Comparison of ENCODE assay signal across 20 cellular contexts in genomic region chr20:40467014-40467413, GRCh38.
"Had no signal": no experiment of that assay in that cellular context is flagged by ENCODE, and none has a peak within 500 bp of the region (broad histone marks: within the 10 kb centered on the region; RNA-seq: fewer than 3 reads in every experiment).

No MANE protein-coding gene starts in this region.

- H3K4me1 Mint-ChIP-seq: activated naive CD8-positive, alpha-beta T cell treated with anti-CD3 and anti-CD28 coated beads, Interleukin-2, amount 50 U/mL, for 24 hours had no signal

- H3K4me1 ChIP-seq: ascending aorta, foreskin keratinocyte, psoas muscle had no signal

- DNase-seq: activated CD4-positive, alpha-beta T cell treated with anti-CD3 and anti-CD28 coated beads for 48 hours; activated CD8-positive, alpha-beta memory T cell treated with anti-CD3 and anti-CD28 coated beads, Interleukin-2, amount 50 U/mL, for 48 hours; activated CD8-positive, alpha-beta T cell treated with anti-CD3 and anti-CD28 coated beads, Interleukin-2, amount 10 ng/mL, durations not matched to agents 7 days and 5 days; activated naive CD4-positive, alpha-beta T cell; activated naive CD8-positive, alpha-beta T cell treated with anti-CD3 and anti-CD28 coated beads, Interleukin-2, amount 50 U/mL, for 24 hours; esophagus squamous epithelium; foreskin keratinocyte; head of caudate nucleus; islet precursor cell; left lung; nephron progenitor cell; psoas muscle; spleen; stimulated activated CD4-positive, alpha-beta T cell treated with anti-CD3 and anti-CD28 coated beads, Interleukin-2, amount 100 ng/mL, for 24 hours; stimulated activated naive CD4-positive, alpha-beta T cell treated with Interleukin-2 at 50 U/mL for 16 hours; T-helper 9 cell; WERI-Rb-1 had no signal

- H3K27ac Mint-ChIP-seq: activated CD8-positive, alpha-beta T cell treated with anti-CD3 and anti-CD28 coated beads, Interleukin-2, amount 10 ng/mL, durations not matched to agents 7 days and 5 days; activated naive CD8-positive, alpha-beta T cell treated with anti-CD3 and anti-CD28 coated beads, Interleukin-2, amount 50 U/mL, for 24 hours; activated T-helper 1 cell treated with anti-CD3 and anti-CD28 coated beads, Interleukin-12 subunit alpha, Interleukin-12 subunit beta, Interleukin-2, Interleukin-4 antibody, amounts not matched to agents 30 ng/mL and 10 ng/mL and 1 ng/mL, durations not matched to agents 14 hours and 24 hours and 36 hours; nephron progenitor cell had no signal

- H3K9me3 ChIP-seq: ascending aorta, esophagus squamous epithelium, left lung, psoas muscle, spleen had no signal

- H3K4me3 ChIP-seq: ascending aorta, esophagus squamous epithelium, left lung, psoas muscle, spleen had no signal

- ATAC-seq: activated CD8-positive, alpha-beta T cell treated with anti-CD3 and anti-CD28 coated beads, Interleukin-2, amount 10 ng/mL, durations not matched to agents 7 days and 5 days; activated naive CD8-positive, alpha-beta T cell treated with anti-CD3 and anti-CD28 coated beads, Interleukin-2, amount 50 U/mL, for 24 hours; foreskin keratinocyte; left lung; sciatic nerve had no signal

- H3K4me3 Mint-ChIP-seq: activated CD8-positive, alpha-beta T cell treated with anti-CD3 and anti-CD28 coated beads, Interleukin-2, amount 10 ng/mL, durations not matched to agents 7 days and 5 days; activated naive CD8-positive, alpha-beta T cell treated with anti-CD3 and anti-CD28 coated beads, Interleukin-2, amount 50 U/mL, for 24 hours; activated T-helper 1 cell treated with anti-CD3 and anti-CD28 coated beads, Interleukin-12 subunit alpha, Interleukin-12 subunit beta, Interleukin-2, Interleukin-4 antibody, amounts not matched to agents 30 ng/mL and 10 ng/mL and 1 ng/mL, durations not matched to agents 14 hours and 24 hours and 36 hours; nephron progenitor cell had no signal

- H3K36me3 ChIP-seq: ascending aorta, esophagus squamous epithelium, left lung, spleen, WERI-Rb-1 had no signal

- H3K27ac ChIP-seq: ascending aorta, esophagus squamous epithelium, foreskin keratinocyte, left lung, psoas muscle, WERI-Rb-1 had no signal

- H3K27me3 ChIP-seq: ascending aorta, esophagus squamous epithelium, foreskin keratinocyte, left lung, spleen had no signal

- H3K9me3 Mint-ChIP-seq: activated T-helper 1 cell treated with anti-CD3 and anti-CD28 coated beads, Interleukin-12 subunit alpha, Interleukin-12 subunit beta, Interleukin-2, Interleukin-4 antibody, amounts not matched to agents 30 ng/mL and 10 ng/mL and 1 ng/mL, durations not matched to agents 14 hours and 24 hours and 36 hours; nephron progenitor cell had no signal
